23 cellular contexts compared by ENCODE assay signal in genomic region chr3:44682182-44682896, GRCh38. TPM values are rescaled to one million over a fixed set of nuclear protein-coding genes. Genes with fewer than 3 reads are reported as not detected.
DNase-seq lines count a peak whose midpoint lies in the region; FAIRE-seq and TF ChIP-seq lines count a peak whose summit lies in the region.
"Had no signal": no experiment of that assay in that cellular context is flagged by ENCODE, and none has a peak within 500 bp of the region (broad histone marks: within the 10 kb centered on the region; RNA-seq: fewer than 3 reads in every experiment).

No MANE protein-coding gene starts in this region.

- H3K9me3 Mint-ChIP-seq in endothelial cell (ENCODE audit: unreplicated experiment), result no peaks in the 10 kb centered on the region

- no peak overlapping the region for H3K4me3 ChIP-seq in endothelial cell of umbilical vein (replicated peaks in 1 of 3; ENCODE audit: insufficient read depth in 1 of 3, low read depth in 1 of 3, low read length in 3 of 3)
- H3K4me3 ChIP-seq in skeletal muscle cell (ENCODE audit: low read depth, low read length), result no peak overlapping the region
- H3K4me3 ChIP-seq: K562, right atrium auricular region, testis had no signal

- no peak overlapping the region for H3K4me3 Mint-ChIP-seq in endothelial cell (ENCODE audit: unreplicated experiment)
- H3K4me3 Mint-ChIP-seq: activated CD4-positive, alpha-beta T cell treated with anti-CD3 and anti-CD28 coated beads, Interleukin-2, amount 10 ng/mL, durations not matched to agents 24 days and 14 days; activated naive CD8-positive, alpha-beta T cell treated with anti-CD3 and anti-CD28 coated beads, Interleukin-2, amount 50 U/mL, for 24 hours; H9 had no signal

- H3K27me3 Mint-ChIP-seq in endothelial cell (ENCODE audit: unreplicated experiment), result no peaks in the 10 kb centered on the region

- H3K36me3 ChIP-seq in endothelial cell of umbilical vein (ENCODE audit: control insufficient read depth in 2 of 2, extremely low read depth in 1 of 2, insufficient read depth in 2 of 2, low read length in 2 of 2), result no peaks in the 10 kb centered on the region
- H3K36me3 ChIP-seq: right atrium auricular region had no signal

- H4K20me1 ChIP-seq in endothelial cell of umbilical vein (replicated peaks; ENCODE audit: control insufficient read depth, extremely low read depth, insufficient read depth, low read length), result no peaks in the 10 kb centered on the region

- H3K79me2 ChIP-seq in endothelial cell of umbilical vein (ENCODE audit: control insufficient read depth, insufficient read depth, low read length), result no peaks in the 10 kb centered on the region

- H3K4me1 Mint-ChIP-seq in endothelial cell (ENCODE audit: unreplicated experiment), result peaks cover 3% of the 10 kb centered on the region

- CTCF ChIA-PET in endothelial cell of umbilical vein (lab: Charles Lee), result no interaction called here

- POLR2A ChIA-PET in endothelial cell of umbilical vein (lab: Charles Lee), result no interaction called here

- no peak for FAIRE-seq in endothelial cell of umbilical vein (lab: Jason Lieb, UNC)
- FAIRE-seq: K562, kidney had no signal

- no peaks in the 10 kb centered on the region for H3K9me1 ChIP-seq in endothelial cell of umbilical vein (replicated peaks; ENCODE audit: control insufficient read depth, extremely low read depth, insufficient read depth, low read length)

- peaks cover 1% of the 10 kb centered on the region for H3K9me3 ChIP-seq in endothelial cell of umbilical vein (replicated peaks; ENCODE audit: control insufficient read depth, insufficient read depth, low read length)
- H3K9me3 ChIP-seq: right atrium auricular region, testis had no signal

- no peaks in the 10 kb centered on the region for H3K27me3 ChIP-seq in endothelial cell of umbilical vein (ENCODE audit: control insufficient read depth in 2 of 2, insufficient read depth in 2 of 2, low read length in 2 of 2)
- H3K27me3 ChIP-seq: right atrium auricular region, testis had no signal

- H2AFZ ChIP-seq in endothelial cell of umbilical vein (ENCODE audit: low read depth, low read length), result no peak overlapping the region

- no TSS peak for BruUV-seq in endothelial cell of umbilical vein (replicated peaks; lab: Mats Ljungman, UMichigan)

- DNase-seq in GM04503 (ENCODE audit: low read depth), result peak; percentile 71
- peak; percentile 74 for DNase-seq in RKO (ENCODE audit: low spot score)
- peak; percentile 20 for DNase-seq in endothelial cell of umbilical vein (ENCODE audit: low read depth, low spot score)
- peak; percentile 18 for DNase-seq in skeletal muscle cell (ENCODE audit: low read depth)
- DNase-seq in NCI-H1436 treated with DMSO at 0.1 percent for 48 hours (lab: John Stamatoyannopoulos, UW), result no peak
- no peak for DNase-seq in endothelial cell (ENCODE audit: low spot score)
- DNase-seq in cardiac septum (ENCODE audit: low spot score), result no peak
- DNase-seq: activated CD4-positive, alpha-beta T cell treated with anti-CD3 and anti-CD28 coated beads, Interleukin-2, amount 10 ng/mL, durations not matched to agents 24 days and 14 days; activated naive CD8-positive, alpha-beta T cell treated with anti-CD3 and anti-CD28 coated beads, Interleukin-2, amount 50 U/mL, for 24 hours; cerebellar nuclear complex; COR-L47; H9; hypothalamus; kidney; MV-4-11; naive B cell; NCI-H2029; stimulated activated CD4-positive, alpha-beta T cell treated with anti-CD3 and anti-CD28 coated beads, Interleukin-15, amount 100 ng/mL, for 24 hours; testis had no signal

- H3K27ac Mint-ChIP-seq in endothelial cell (ENCODE audit: unreplicated experiment), result no peak overlapping the region
- H3K27ac Mint-ChIP-seq: activated CD4-positive, alpha-beta T cell treated with anti-CD3 and anti-CD28 coated beads, Interleukin-2, amount 10 ng/mL, durations not matched to agents 24 days and 14 days; activated naive CD8-positive, alpha-beta T cell treated with anti-CD3 and anti-CD28 coated beads, Interleukin-2, amount 50 U/mL, for 24 hours; activated T-helper 2 cell treated with anti-CD3 and anti-CD28 coated beads, Interferon-gamma antibody, Interleukin-2, Interleukin-4, amounts not matched to agents 10 μg/mL and 5 μg/mL and 100 μg/mL, durations not matched to agents 14 hours and 24 hours and 36 hours; H9; naive B cell had no signal

- TF ChIP-seq CTCF in endothelial cell of umbilical vein (IDR thresholded peaks at IDR 0.05; ENCODE audit: extremely low read depth in 1 of 2, insufficient read depth in 1 of 2, low read depth in 1 of 2, low read length in 2 of 2), result no peak
- TF ChIP-seq CTCF in endothelial cell (IDR thresholded peaks at IDR 0.05; ENCODE audit: unreplicated experiment), result no peak

- H3K9ac ChIP-seq in endothelial cell of umbilical vein (replicated peaks; ENCODE audit: extremely low read depth, insufficient read depth, low read length), result no peak overlapping the region

- TF ChIP-seq POLR2A in endothelial cell of umbilical vein (IDR thresholded peaks at IDR 0.05; ENCODE audit: low read depth, low read length), result no peak

- intact Hi-C loops in endothelial cell of umbilical vein (cut with micrococcal nuclease), result no loop called here
- intact Hi-C loops in cardiac septum (cut with DNase I), result no loop called here

- dilution Hi-C loops in endothelial cell of umbilical vein (cut with MboI; ENCODE audit: extremely low pct_ligation_motif_present, low sequenced_read_pairs), result no loop called here

- no peak overlapping the region for H3K4me2 ChIP-seq in endothelial cell of umbilical vein (ENCODE audit: insufficient read depth, low read length)

- H3K36me3 Mint-ChIP-seq in endothelial cell (ENCODE audit: low read depth, unreplicated experiment), result peaks cover 25% of the 10 kb centered on the region

- no peaks in the 10 kb centered on the region for H3K4me1 ChIP-seq in endothelial cell of umbilical vein (ENCODE audit: control insufficient read depth, extremely low read depth, insufficient read depth, low read length)

- no peak overlapping the region for H3K27ac ChIP-seq in endothelial cell of umbilical vein (ENCODE audit: insufficient read depth, low read depth, low read length)
- H3K27ac ChIP-seq: right atrium auricular region, testis had no signal

TF ChIP-seq in endothelial cell of umbilical vein, 7 proteins besides CTCF, POLR2A, EP300 and RAD21 (continues in another document):
- TF ChIP-seq FOS (IDR thresholded peaks at IDR 0.05; ENCODE audit: borderline replicate concordance, insufficient read depth, low read length) (peak; percentile 55), MAX (IDR thresholded peaks at IDR 0.05; ENCODE audit: insufficient read depth, insufficient read length) (no peak), POLR2AphosphoS5 (IDR thresholded peaks at IDR 0.05; ENCODE audit: insufficient read depth, low read depth, low read length) (no peak), MYC (IDR thresholded peaks at IDR 0.05; ENCODE audit: low read depth, low read length) (no peak), JUN (IDR thresholded peaks at IDR 0.05; ENCODE audit: borderline replicate concordance, insufficient read depth, insufficient read length, low read depth) (no peak)

RNA-seq across cellular contexts. Expression of gene ZNF502, which starts 30.1 kb away (rescaled TPM):
- 4.1 and 4.2 TPM in 2 replicates for total RNA-seq in endothelial cell of umbilical vein
- polyA plus RNA-seq in endothelial cell of umbilical vein, result 0.86 and 1.0 TPM in 2 replicates
- 1.5 and 1.9 TPM in 2 replicates for polyA plus RNA-seq in endothelial cell of umbilical vein (2011; cell fraction: cytosol; rRNA removed)
- 5.2 and 5.3 TPM in 2 replicates for polyA plus RNA-seq in endothelial cell of umbilical vein (2011; cell fraction: nucleus; rRNA removed)
- polyA plus RNA-seq in endothelial cell of umbilical vein (2012), result 2.2 TPM in 2 replicates
- polyA minus RNA-seq in endothelial cell of umbilical vein, result 2.2 and 3.4 TPM in 2 replicates
- polyA minus RNA-seq in endothelial cell of umbilical vein (2011; cell fraction: cytosol; rRNA and poly(A)+ RNA removed), result not detected
- 2.9 and 5.6 TPM in 2 replicates for polyA minus RNA-seq in endothelial cell of umbilical vein (2011; cell fraction: nucleus; rRNA and poly(A)+ RNA removed)
- total RNA-seq in endothelial cell (ENCODE audit: unreplicated experiment), result 2.6 TPM
- 3.9 TPM for total RNA-seq in cardiac septum
- total RNA-seq: H9, NCI-H460 had no signal

RNA-seq across cellular contexts. Expression of gene ZNF35, which starts 33.8 kb away (rescaled TPM):
- total RNA-seq in endothelial cell of umbilical vein, result 9.1 and 11.3 TPM in 2 replicates
- polyA plus RNA-seq in endothelial cell of umbilical vein, result 2.5 TPM in 2 replicates
- polyA plus RNA-seq in endothelial cell of umbilical vein (2011; cell fraction: cytosol; rRNA removed), result 4.3 TPM in 2 replicates
- 5.2 and 6.0 TPM in 2 replicates for polyA plus RNA-seq in endothelial cell of umbilical vein (2011; cell fraction: nucleus; rRNA removed)
- polyA plus RNA-seq in endothelial cell of umbilical vein (2012), result 4.5 and 6.6 TPM in 2 replicates
- polyA minus RNA-seq in endothelial cell of umbilical vein, result 6.2 and 7.6 TPM in 2 replicates
- polyA minus RNA-seq in endothelial cell of umbilical vein (2011; cell fraction: cytosol; rRNA and poly(A)+ RNA removed), result 8.9 TPM
- polyA minus RNA-seq in endothelial cell of umbilical vein (2011; cell fraction: nucleus; rRNA and poly(A)+ RNA removed), result 15.1 and 18.6 TPM in 2 replicates
- 29.1 TPM for total RNA-seq in endothelial cell (ENCODE audit: unreplicated experiment)
- total RNA-seq in cardiac septum, result 6.6 TPM

RNA-seq across cellular contexts. Expression of gene ZNF501, which starts 47.1 kb away (rescaled TPM):
- 2.9 and 3.9 TPM in 2 replicates for total RNA-seq in endothelial cell of umbilical vein
- 0.92 and 1.6 TPM in 2 replicates for polyA plus RNA-seq in endothelial cell of umbilical vein
- polyA plus RNA-seq in endothelial cell of umbilical vein (2011; cell fraction: cytosol; rRNA removed), result 0.94 and 1.2 TPM in 2 replicates
- polyA plus RNA-seq in endothelial cell of umbilical vein (2011; cell fraction: nucleus; rRNA removed), result 1.2 and 4.1 TPM in 2 replicates
- 2.8 TPM in 2 replicates for polyA plus RNA-seq in endothelial cell of umbilical vein (2012)
- 2.7 and 5.2 TPM in 2 replicates for polyA minus RNA-seq in endothelial cell of umbilical vein
- not detected for polyA minus RNA-seq in endothelial cell of umbilical vein (2011; cell fraction: cytosol; rRNA and poly(A)+ RNA removed)
- 4.2 and 8.3 TPM in 2 replicates for polyA minus RNA-seq in endothelial cell of umbilical vein (2011; cell fraction: nucleus; rRNA and poly(A)+ RNA removed)
- 4.7 TPM for total RNA-seq in endothelial cell (ENCODE audit: unreplicated experiment)
- total RNA-seq in cardiac septum, result 4.4 TPM

RNA-seq across cellular contexts. Expression of gene ZNF197, which starts 57.5 kb away (rescaled TPM):
- 6.4 and 7.1 TPM in 2 replicates for total RNA-seq in endothelial cell of umbilical vein
- polyA plus RNA-seq in endothelial cell of umbilical vein, result 2.8 and 2.9 TPM in 2 replicates
- 3.2 and 3.4 TPM in 2 replicates for polyA plus RNA-seq in endothelial cell of umbilical vein (2011; cell fraction: cytosol; rRNA removed)
- polyA plus RNA-seq in endothelial cell of umbilical vein (2011; cell fraction: nucleus; rRNA removed), result 3.3 and 3.6 TPM in 2 replicates
- polyA plus RNA-seq in endothelial cell of umbilical vein (2012), result 5.5 and 6.2 TPM in 2 replicates
- 8.2 and 8.3 TPM in 2 replicates for polyA minus RNA-seq in endothelial cell of umbilical vein
- polyA minus RNA-seq in endothelial cell of umbilical vein (2011; cell fraction: cytosol; rRNA and poly(A)+ RNA removed), result 6.1 TPM
- 3.8 and 5.7 TPM in 2 replicates for polyA minus RNA-seq in endothelial cell of umbilical vein (2011; cell fraction: nucleus; rRNA and poly(A)+ RNA removed)
- total RNA-seq in endothelial cell (ENCODE audit: unreplicated experiment), result 29.6 TPM
- 13.6 TPM for total RNA-seq in cardiac septum

Comparison
In these comparisons a context has a peak if more than half of its experiments do, and no peak if none do; other contexts are left out.
1. DNase-seq: peak in GM04503 (single experiment), RKO (single experiment), endothelial cell of umbilical vein (single experiment) and skeletal muscle cell (single experiment); none in NCI-H1436 treated with DMSO at 0.1 percent for 48 hours (single experiment), endothelial cell (single experiment) and cardiac septum (single experiment).